In the genomic region with DNA sequence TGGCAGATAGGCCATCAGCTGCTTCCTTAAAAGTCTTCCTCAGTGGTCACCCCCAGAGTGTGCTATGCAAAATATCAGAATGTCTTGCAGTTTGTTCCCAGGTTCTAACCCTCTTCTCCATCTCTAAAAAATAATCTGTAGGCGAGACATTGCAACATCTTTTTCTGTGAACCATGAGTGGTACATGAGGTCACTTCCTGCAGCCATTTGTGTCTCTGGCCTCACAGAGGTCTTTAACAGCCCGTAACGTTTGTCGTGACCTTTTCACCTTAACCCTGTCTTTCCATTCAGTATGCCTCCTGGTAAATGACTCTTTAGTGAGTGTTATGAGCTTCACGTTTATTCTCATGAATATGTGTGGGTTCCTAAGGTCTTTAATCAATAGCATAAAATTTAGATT, we compare ENCODE assay signal across 8 cellular contexts.
DNase-seq lines count a peak whose midpoint lies in the region; ATAC-seq and TF ChIP-seq lines count a peak whose summit lies in the region.

No MANE protein-coding gene starts in this region.

- H3K4me3 ChIP-seq in ascending aorta (no peak overlapping the region), aorta (ENCODE audit: low read length in 2 of 2) (no peak overlapping the region)

- CTCF ChIA-PET in GM10248 (lab: Yijun Ruan, JAX) = interaction anchor here (1.6 to 6.1 kb wide), 3 partner anchors 8 to 40 kb away, joined by 5 to 38 read pairs (median 8); no protein-coding TSS in a partner anchor

- no peaks in the 10 kb centered on the region for H3K9me3 ChIP-seq in ascending aorta
- no peaks in the 10 kb centered on the region for H3K9me3 ChIP-seq in aorta (ENCODE audit: control insufficient read depth, low read length)

- H3K27me3 ChIP-seq in ascending aorta = no peaks in the 10 kb centered on the region
- no peaks in the 10 kb centered on the region for H3K27me3 ChIP-seq in aorta (ENCODE audit: control insufficient read depth in 1 of 2, insufficient read depth in 2 of 2, low read length in 1 of 2)

- H3K27ac ChIP-seq in ascending aorta (peak overlapping the region; percentile 51 to 75), aorta (ENCODE audit: low read depth in 1 of 2, low read length in 2 of 2) (peak overlapping the region; percentile 6 to 67)

- intact Hi-C loops in ascending aorta (cut with DNase I) = loop anchor here (2.0 kb wide), 1 partner anchor 17 kb away; no protein-coding TSS in a partner anchor
- intact Hi-C loops in aorta (cut with DNase I) = no loop called here

- ATAC-seq in aorta (ENCODE audit: low FRiP score) = peak; percentile 75

- H3K4me1 ChIP-seq in ascending aorta (peaks cover 0 to 30% of the 10 kb centered on the region in 2 donors), aorta (ENCODE audit: control insufficient read depth in 1 of 2, insufficient read depth in 2 of 2, low read length in 2 of 2) (peaks cover 4% of the 10 kb centered on the region in 2 donors)

- DNase-seq in GM10248 (ENCODE audit: extremely low spot score) = peak; percentile 35
- DNase-seq in NCI-H69 (lab: John Stamatoyannopoulos, UW) = peak; percentile 1
- DNase-seq in ascending aorta (ENCODE audit: low spot score in 2 of 2) = peak in 1 of 2 donors; percentile 73
- DNase-seq in left kidney (ENCODE audit: low read depth, low spot score) = peak; percentile 27
- peak in 1 of 2 donors; percentile 44 for DNase-seq in aorta
- no peak for DNase-seq in NCI-H1092 (lab: John Stamatoyannopoulos, UW)
- DNase-seq in amygdala (lab: John Stamatoyannopoulos, UW) = no peak
- DNase-seq in cortex of kidney (lab: John Stamatoyannopoulos, UW) = no peak

- H3K36me3 ChIP-seq in ascending aorta = peaks cover 25 to 26% of the 10 kb centered on the region in 2 donors
- H3K36me3 ChIP-seq in aorta (ENCODE audit: control insufficient read depth in 1 of 2, insufficient read depth in 2 of 2, low read length in 1 of 2) = peaks cover 2 to 3% of the 10 kb centered on the region in 2 donors

- WGBS in aorta, 2 donors = 3 to 6% methylated on average over 5 of the region's 5 CpGs

- POLR2A ChIA-PET in GM10248 (lab: Yijun Ruan, JAX) = no interaction called here

- TF ChIP-seq CTCF in GM10248 (IDR thresholded peaks at IDR 0.05; ENCODE audit: control extremely low read depth, extremely low read depth, low read depth, missing control alignments) = no peak
- no peak for TF ChIP-seq CTCF in ascending aorta (IDR thresholded peaks at IDR 0.05)

Comparison
In these comparisons a context has a peak if more than half of its experiments do, and no peak if none do; other contexts are left out.
1. DNase-seq: peak in GM10248 (single experiment), NCI-H69 (single experiment) and left kidney (single experiment); none in NCI-H1092 (single experiment), amygdala (0 of 56) and cortex of kidney (single experiment).